13 cellular contexts compared by ENCODE assay signal in the genomic region with DNA sequence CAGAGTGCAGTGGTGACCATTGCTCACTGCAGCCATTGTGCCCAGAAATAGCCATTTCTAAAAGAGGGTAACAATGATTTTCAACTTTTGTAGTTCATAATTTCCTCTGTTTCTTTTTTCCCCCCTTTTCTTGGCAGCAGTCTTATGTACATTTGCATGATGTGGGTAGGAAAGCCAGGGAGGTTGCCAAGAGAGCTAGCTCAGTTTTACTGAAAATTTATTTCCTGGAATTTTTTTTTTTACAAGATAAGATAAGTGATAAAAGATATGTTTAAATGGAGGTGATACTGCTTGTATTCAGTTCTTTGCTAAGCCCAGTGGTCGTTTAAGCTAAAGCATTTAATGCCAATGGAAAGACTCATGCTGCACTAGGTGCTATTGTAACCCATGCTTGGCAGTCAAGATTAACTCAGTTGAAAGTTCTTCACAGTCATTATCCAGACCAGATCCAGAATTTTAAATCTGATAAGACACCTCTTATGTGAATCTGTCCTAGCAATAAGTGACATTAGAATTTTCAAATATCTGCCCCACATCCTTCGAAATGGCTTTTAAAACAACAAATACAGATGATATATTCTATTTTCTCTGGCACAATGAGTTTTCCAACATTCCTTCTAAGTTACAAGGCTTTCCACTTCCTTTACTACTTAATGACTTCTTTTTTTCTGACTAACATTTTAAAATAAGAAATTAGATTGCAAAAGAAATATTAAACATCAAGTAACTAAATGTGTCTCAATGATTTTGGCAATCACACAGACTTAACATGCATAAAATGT. TPM values are rescaled to one million over a fixed set of nuclear protein-coding genes. Genes with fewer than 3 reads are reported as not detected.
DNase-seq lines count a peak whose midpoint lies in the region; ATAC-seq and TF ChIP-seq lines count a peak whose summit lies in the region.
"Had no signal": no experiment of that assay in that cellular context is flagged by ENCODE, and none has a peak within 500 bp of the region (broad histone marks: within the 10 kb centered on the region; RNA-seq: fewer than 3 reads in every experiment).

No MANE protein-coding gene starts in this region.

- ATAC-seq in thoracic aorta (ENCODE audit: insufficient number of reproducible peaks, low FRiP score, low read depth) (peak; percentile 35), natural killer cell (no peak)
- ATAC-seq: activated naive CD4-positive, alpha-beta T cell treated with anti-CD3 and anti-CD28 coated beads, Interleukin-2, amount 50 U/mL, for 72 hours had no signal

- no peaks in the 10 kb centered on the region for H4K20me1 ChIP-seq in OCI-LY7 (ENCODE audit: insufficient read depth, low read length)

- peaks cover under 1% of the 10 kb centered on the region for H3K36me3 Mint-ChIP-seq in natural killer cell

- H3K4me1 ChIP-seq in adrenal gland (replicated peaks in 1 of 2) (peaks cover 13 to 44% of the 10 kb centered on the region in 2 donors), thoracic aorta (ENCODE audit: control insufficient read depth in 1 of 2, low read depth in 2 of 2) (peaks cover 19 to 48% of the 10 kb centered on the region in 2 donors), OCI-LY7 (ENCODE audit: insufficient read depth, low read length, poor library complexity, severe bottlenecking) (no peaks in the 10 kb centered on the region)

- no peak overlapping the region for H3K4me3 Mint-ChIP-seq in natural killer cell

- no peak overlapping the region for H3K4me2 ChIP-seq in OCI-LY7 (ENCODE audit: low read length)

- H3K27ac ChIP-seq in adrenal gland (peak overlapping the region; percentile 43 to 82 (median 64)), thoracic aorta (peak overlapping the region; percentile 85 to 87), OCI-LY7 (ENCODE audit: low read depth, low read length, poor library complexity, severe bottlenecking) (no peak overlapping the region)

- WGBS in adrenal gland, 4 donors = 21 to 34% (median 26%) methylated on average over 2 of the region's 2 CpGs

- H3K27me3 Mint-ChIP-seq in natural killer cell (ENCODE audit: low read depth in 2 of 2) = peaks cover 20 to 23% of the 10 kb centered on the region in 2 donors

- H3K36me3 ChIP-seq in adrenal gland (replicated peaks in 1 of 2) = no peaks in the 10 kb centered on the region
- no peaks in the 10 kb centered on the region for H3K36me3 ChIP-seq in thoracic aorta
- no peaks in the 10 kb centered on the region for H3K36me3 ChIP-seq in OCI-LY7 (ENCODE audit: insufficient read depth, low read length)

- H3K9me3 ChIP-seq in adrenal gland (replicated peaks in 1 of 3) (no peaks in the 10 kb centered on the region), thoracic aorta (peaks cover 4% of the 10 kb centered on the region), OCI-LY7 (ENCODE audit: low read length) (no peaks in the 10 kb centered on the region)

- no peaks in the 10 kb centered on the region for H3K4me1 Mint-ChIP-seq in natural killer cell

- H3K9me2 ChIP-seq in OCI-LY7 (ENCODE audit: insufficient read depth, low read length) = no peaks in the 10 kb centered on the region

- TF ChIP-seq CTCF in adrenal gland (IDR thresholded peaks at IDR 0.05) = no peak
- no peak for TF ChIP-seq CTCF in thoracic aorta (IDR thresholded peaks at IDR 0.05)
- no peak for TF ChIP-seq CTCF in OCI-LY7 (conservative IDR thresholded peaks at IDR 0.05; ENCODE audit: low read length)
- TF ChIP-seq CTCF in natural killer cell (IDR thresholded peaks at IDR 0.05) = no peak

- intact Hi-C loops in adrenal gland (cut with DNase I) = loop anchor here in 1 of 2 donors (10.0 kb wide), 1 partner anchor 163 kb away; no protein-coding TSS in a partner anchor
- intact Hi-C loops in OCI-LY7 (cut with micrococcal nuclease; ENCODE audit: unreplicated experiment) = no loop called here
- intact Hi-C loops in natural killer cell (cut with micrococcal nuclease) = no loop called here

- no TSS peak for BruUV-seq in OCI-LY7 (replicated peaks; lab: Mats Ljungman, UMichigan)

- H2AFZ ChIP-seq in OCI-LY7 (ENCODE audit: low read length) = no peak overlapping the region

- CTCF ChIA-PET in OCI-LY7 (lab: Charles Lee; ENCODE audit: unreplicated experiment) = no interaction called here

- TF ChIP-seq POLR2A in adrenal gland (IDR thresholded peaks at IDR 0.05) = no peak

- no peak overlapping the region for H3K4me3 ChIP-seq in adrenal gland
- H3K4me3 ChIP-seq in thoracic aorta = peak overlapping the region; percentile 38
- no peak overlapping the region for H3K4me3 ChIP-seq in OCI-LY7 (ENCODE audit: low read depth, low read length, poor library complexity, severe bottlenecking)

- peak; percentile 88 for DNase-seq in HCEC 1CT
- peak in 2 of 7 donors; percentile 39 to 44 for DNase-seq in adrenal gland
- peak; percentile 21 for DNase-seq in hepatic stellate cell (ENCODE audit: low spot score)
- no peak for DNase-seq in thoracic aorta (ENCODE audit: low spot score)
- DNase-seq in NCI-H128 (lab: John Stamatoyannopoulos, UW; ENCODE audit: unreplicated experiment) = no peak
- DNase-seq in OCI-LY7 (ENCODE audit: low spot score) = no peak
- no peak for DNase-seq in natural killer cell
- DNase-seq: activated CD4-positive, alpha-beta T cell treated with anti-CD3 and anti-CD28 coated beads for 4 hours; DND-41; left colon; retina; SIG-M5 had no signal

- H3K27me3 ChIP-seq in adrenal gland = no peaks in the 10 kb centered on the region
- H3K27me3 ChIP-seq in thoracic aorta (replicated peaks; ENCODE audit: insufficient read depth) = no peaks in the 10 kb centered on the region

- no peaks in the 10 kb centered on the region for H3K79me2 ChIP-seq in OCI-LY7 (ENCODE audit: insufficient read depth, low read depth, low read length)

- no peak overlapping the region for H3K27ac Mint-ChIP-seq in natural killer cell
- H3K27ac Mint-ChIP-seq: activated naive CD4-positive, alpha-beta T cell treated with anti-CD3 and anti-CD28 coated beads, Interleukin-2, amount 50 U/mL, for 72 hours had no signal

- no peaks in the 10 kb centered on the region for H3K9me3 Mint-ChIP-seq in natural killer cell

- POLR2A ChIA-PET in OCI-LY7 (lab: Charles Lee) = no interaction called here

RNA-seq across cellular contexts. Expression of a gene that starts 4.4 kb away (rescaled TPM):
- 10 to 100 TPM; 11.4 to 42.5 (median 15.8) TPM for total RNA-seq in adrenal gland
- polyA plus RNA-seq in adrenal gland = 10 to 100 TPM in 1 of 3 donors, 1 to 10 TPM in 2; 4.3 to 13.4 (median 4.7) TPM
- 100 to 1,000 TPM in 1 of 2 donors, 10 to 100 TPM in 1; 68.7 to 111 TPM for total RNA-seq in thoracic aorta
- total RNA-seq in OCI-LY7 (2014; rRNA removed; shearing (Covaris generic)) = not detected in 2 replicates
- total RNA-seq in OCI-LY7 (2022) = not detected in 2 replicates
- total RNA-seq in natural killer cell = not detected
- total RNA-seq: activated naive CD4-positive, alpha-beta T cell treated with anti-CD3 and anti-CD28 coated beads, Interleukin-2, amount 50 U/mL, for 72 hours had no signal

Comparison
In these comparisons a context has a peak if more than half of its experiments do, and no peak if none do; other contexts are left out.
1. DNase-seq: peak in HCEC 1CT (single experiment) and hepatic stellate cell (single experiment); none in thoracic aorta (single experiment), NCI-H128 (single experiment), OCI-LY7 (single experiment) and natural killer cell (single experiment).
2. RNA of a gene that starts 4.4 kb away (total RNA-seq): 68.7 to 111 TPM in thoracic aorta and 11.4 to 42.5 TPM in adrenal gland; not detected in OCI-LY7 and not detected in natural killer cell; every median in the first group is over 10 times any median in the second.